Comparison of ENCODE assay signal across 1 cellular context in the genomic region with DNA sequence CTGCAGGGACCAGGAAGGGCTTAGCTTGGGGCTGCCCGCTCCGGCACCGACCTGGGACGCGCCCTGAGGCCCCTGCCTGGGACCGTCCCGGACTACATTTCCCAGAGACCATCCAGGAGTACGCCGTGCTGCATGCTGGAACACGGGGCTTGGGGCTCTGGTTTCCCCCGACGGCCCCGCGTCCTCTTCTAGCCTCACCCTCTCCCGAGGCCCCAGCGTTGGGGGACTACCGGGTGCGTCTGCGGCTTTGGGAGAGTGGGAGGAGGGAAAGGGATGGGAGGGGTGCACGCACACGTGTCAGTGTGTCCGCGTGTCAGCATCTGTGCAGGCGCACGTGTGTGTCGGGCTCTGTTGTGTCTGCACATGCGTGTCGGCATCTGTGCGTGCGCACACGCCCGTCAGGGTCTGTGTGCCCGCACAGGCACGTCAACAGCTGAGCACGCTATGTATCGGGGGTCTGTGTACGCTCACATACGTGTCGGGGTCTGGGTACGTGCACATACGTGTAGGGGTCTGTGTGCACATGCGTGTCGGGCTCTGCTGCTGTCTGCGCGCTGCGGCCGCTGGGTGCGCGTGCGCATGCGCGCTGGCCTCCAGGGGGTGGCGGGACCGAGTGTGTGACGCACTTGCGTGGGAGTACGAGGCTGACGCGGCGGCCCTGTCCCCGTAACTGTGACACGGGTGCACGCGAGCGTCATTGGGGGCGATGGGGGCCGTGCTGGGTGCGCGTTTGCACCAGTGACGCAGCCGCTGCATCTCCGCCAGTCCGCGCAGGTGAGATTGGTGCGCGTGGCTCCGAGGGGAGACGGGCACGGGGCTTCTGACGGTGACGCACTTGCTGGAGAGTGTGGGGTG.
TF ChIP-seq lines count a peak whose summit lies in the region.

ZNF331 (plus strand) TSS at position 623 of the 855 bp plus-strand sequence. CDS start 31,232 bp downstream, outside the sequence.

TF ChIP-seq in HepG2, 621 proteins besides CTCF, POLR2A, EP300 and RAD21 (continued from another document and continues in another):
- TF ChIP-seq, protein P1, sequence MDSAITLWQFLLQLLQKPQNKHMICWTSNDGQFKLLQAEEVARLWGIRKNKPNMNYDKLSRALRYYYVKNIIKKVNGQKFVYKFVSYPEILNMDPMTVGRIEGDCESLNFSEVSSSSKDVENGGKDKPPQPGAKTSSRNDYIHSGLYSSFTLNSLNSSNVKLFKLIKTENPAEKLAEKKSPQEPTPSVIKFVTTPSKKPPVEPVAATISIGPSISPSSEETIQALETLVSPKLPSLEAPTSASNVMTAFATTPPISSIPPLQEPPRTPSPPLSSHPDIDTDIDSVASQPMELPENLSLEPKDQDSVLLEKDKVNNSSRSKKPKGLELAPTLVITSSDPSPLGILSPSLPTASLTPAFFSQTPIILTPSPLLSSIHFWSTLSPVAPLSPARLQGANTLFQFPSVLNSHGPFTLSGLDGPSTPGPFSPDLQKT (CRISPR knock-in tag; IDR thresholded peaks at IDR 0.05; ENCODE audit: borderline replicate concordance), result no peak
- no peak for TF ChIP-seq HMG20A (CRISPR knock-in tag; IDR thresholded peaks at IDR 0.05; ENCODE audit: borderline replicate concordance)
- no peak for TF ChIP-seq RXRB (CRISPR knock-in tag; IDR thresholded peaks at IDR 0.05; ENCODE audit: borderline replicate concordance)
- no peak for TF ChIP-seq ZNF737 (CRISPR knock-in tag; IDR thresholded peaks at IDR 0.05; ENCODE audit: borderline replicate concordance)
- no peak for TF ChIP-seq ZNF33B (CRISPR knock-in tag; IDR thresholded peaks at IDR 0.05)
- 0 out of 2 replicates have a peak, but pooled peaks have one; percentile 57 for TF ChIP-seq MEF2D (CRISPR knock-in tag; IDR thresholded peaks at IDR 0.05)
- no peak for TF ChIP-seq ZNF205 (CRISPR knock-in tag; IDR thresholded peaks at IDR 0.05)
- no peak for TF ChIP-seq SIX4 (CRISPR knock-in tag; IDR thresholded peaks at IDR 0.05)
- TF ChIP-seq, protein P2, sequence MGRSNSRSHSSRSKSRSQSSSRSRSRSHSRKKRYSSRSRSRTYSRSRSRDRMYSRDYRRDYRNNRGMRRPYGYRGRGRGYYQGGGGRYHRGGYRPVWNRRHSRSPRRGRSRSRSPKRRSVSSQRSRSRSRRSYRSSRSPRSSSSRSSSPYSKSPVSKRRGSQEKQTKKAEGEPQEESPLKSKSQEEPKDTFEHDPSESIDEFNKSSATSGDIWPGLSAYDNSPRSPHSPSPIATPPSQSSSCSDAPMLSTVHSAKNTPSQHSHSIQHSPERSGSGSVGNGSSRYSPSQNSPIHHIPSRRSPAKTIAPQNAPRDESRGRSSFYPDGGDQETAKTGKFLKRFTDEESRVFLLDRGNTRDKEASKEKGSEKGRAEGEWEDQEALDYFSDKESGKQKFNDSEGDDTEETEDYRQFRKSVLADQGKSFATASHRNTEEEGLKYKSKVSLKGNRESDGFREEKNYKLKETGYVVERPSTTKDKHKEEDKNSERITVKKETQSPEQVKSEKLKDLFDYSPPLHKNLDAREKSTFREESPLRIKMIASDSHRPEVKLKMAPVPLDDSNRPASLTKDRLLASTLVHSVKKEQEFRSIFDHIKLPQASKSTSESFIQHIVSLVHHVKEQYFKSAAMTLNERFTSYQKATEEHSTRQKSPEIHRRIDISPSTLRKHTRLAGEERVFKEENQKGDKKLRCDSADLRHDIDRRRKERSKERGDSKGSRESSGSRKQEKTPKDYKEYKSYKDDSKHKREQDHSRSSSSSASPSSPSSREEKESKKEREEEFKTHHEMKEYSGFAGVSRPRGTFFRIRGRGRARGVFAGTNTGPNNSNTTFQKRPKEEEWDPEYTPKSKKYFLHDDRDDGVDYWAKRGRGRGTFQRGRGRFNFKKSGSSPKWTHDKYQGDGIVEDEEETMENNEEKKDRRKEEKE (IDR thresholded peaks at IDR 0.05), result no peak
- TF ChIP-seq FOXM1 (CRISPR knock-in tag; IDR thresholded peaks at IDR 0.05), result 0 out of 2 replicates have a peak, but pooled peaks have one; percentile 9
- TF ChIP-seq ZNF124 (CRISPR knock-in tag; IDR thresholded peaks at IDR 0.05), result no peak; the same call in 1 of the 2 replicates
- no peak for TF ChIP-seq REXO4 (CRISPR knock-in tag; IDR thresholded peaks at IDR 0.05; ENCODE audit: borderline replicate concordance)
- TF ChIP-seq ZSCAN31 (CRISPR knock-in tag; IDR thresholded peaks at IDR 0.05; ENCODE audit: low read depth), result no peak
- TF ChIP-seq, protein P3, sequence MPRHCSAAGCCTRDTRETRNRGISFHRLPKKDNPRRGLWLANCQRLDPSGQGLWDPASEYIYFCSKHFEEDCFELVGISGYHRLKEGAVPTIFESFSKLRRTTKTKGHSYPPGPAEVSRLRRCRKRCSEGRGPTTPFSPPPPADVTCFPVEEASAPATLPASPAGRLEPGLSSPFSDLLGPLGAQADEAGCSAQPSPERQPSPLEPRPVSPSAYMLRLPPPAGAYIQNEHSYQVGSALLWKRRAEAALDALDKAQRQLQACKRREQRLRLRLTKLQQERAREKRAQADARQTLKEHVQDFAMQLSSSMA (CRISPR knock-in tag; IDR thresholded peaks at IDR 0.05), result peak; percentile 65; the same call in 1 of the 2 replicates
- TF ChIP-seq, protein P4, sequence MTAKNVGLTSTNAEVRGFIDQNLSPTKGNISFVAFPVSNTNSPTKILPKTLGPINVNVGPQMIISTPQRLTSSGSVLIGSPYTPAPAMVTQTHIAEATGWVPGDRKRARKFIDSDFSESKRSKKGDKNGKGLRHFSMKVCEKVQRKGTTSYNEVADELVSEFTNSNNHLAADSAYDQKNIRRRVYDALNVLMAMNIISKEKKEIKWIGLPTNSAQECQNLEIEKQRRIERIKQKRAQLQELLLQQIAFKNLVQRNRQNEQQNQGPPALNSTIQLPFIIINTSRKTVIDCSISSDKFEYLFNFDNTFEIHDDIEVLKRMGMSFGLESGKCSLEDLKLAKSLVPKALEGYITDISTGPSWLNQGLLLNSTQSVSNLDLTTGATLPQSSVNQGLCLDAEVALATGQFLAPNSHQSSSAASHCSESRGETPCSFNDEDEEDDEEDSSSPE (CRISPR knock-in tag; IDR thresholded peaks at IDR 0.05), result 0 out of 2 replicates have a peak, but pooled peaks have one; percentile 12
- no peak for TF ChIP-seq CBX1 (IDR thresholded peaks at IDR 0.05; ENCODE audit: low read depth)
- TF ChIP-seq ZNF766 (CRISPR knock-in tag; IDR thresholded peaks at IDR 0.05; ENCODE audit: borderline replicate concordance), result no peak
- TF ChIP-seq MYPOP (CRISPR knock-in tag; IDR thresholded peaks at IDR 0.05), result no peak
- TF ChIP-seq ZFP1 (CRISPR knock-in tag; IDR thresholded peaks at IDR 0.05), result no peak
- TF ChIP-seq, protein P5, sequence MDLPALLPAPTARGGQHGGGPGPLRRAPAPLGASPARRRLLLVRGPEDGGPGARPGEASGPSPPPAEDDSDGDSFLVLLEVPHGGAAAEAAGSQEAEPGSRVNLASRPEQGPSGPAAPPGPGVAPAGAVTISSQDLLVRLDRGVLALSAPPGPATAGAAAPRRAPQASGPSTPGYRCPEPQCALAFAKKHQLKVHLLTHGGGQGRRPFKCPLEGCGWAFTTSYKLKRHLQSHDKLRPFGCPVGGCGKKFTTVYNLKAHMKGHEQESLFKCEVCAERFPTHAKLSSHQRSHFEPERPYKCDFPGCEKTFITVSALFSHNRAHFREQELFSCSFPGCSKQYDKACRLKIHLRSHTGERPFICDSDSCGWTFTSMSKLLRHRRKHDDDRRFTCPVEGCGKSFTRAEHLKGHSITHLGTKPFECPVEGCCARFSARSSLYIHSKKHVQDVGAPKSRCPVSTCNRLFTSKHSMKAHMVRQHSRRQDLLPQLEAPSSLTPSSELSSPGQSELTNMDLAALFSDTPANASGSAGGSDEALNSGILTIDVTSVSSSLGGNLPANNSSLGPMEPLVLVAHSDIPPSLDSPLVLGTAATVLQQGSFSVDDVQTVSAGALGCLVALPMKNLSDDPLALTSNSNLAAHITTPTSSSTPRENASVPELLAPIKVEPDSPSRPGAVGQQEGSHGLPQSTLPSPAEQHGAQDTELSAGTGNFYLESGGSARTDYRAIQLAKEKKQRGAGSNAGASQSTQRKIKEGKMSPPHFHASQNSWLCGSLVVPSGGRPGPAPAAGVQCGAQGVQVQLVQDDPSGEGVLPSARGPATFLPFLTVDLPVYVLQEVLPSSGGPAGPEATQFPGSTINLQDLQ (CRISPR knock-in tag; IDR thresholded peaks at IDR 0.05), result peak; percentile 80; the same call in 1 of the 2 replicates
- no peak for TF ChIP-seq SMAD9 (CRISPR knock-in tag; IDR thresholded peaks at IDR 0.05)
- no peak for TF ChIP-seq RFXANK (CRISPR knock-in tag; IDR thresholded peaks at IDR 0.05)
- TF ChIP-seq IKZF1 (IDR thresholded peaks at IDR 0.05), result no peak
- no peak for TF ChIP-seq FUBP1 (CRISPR knock-in tag; IDR thresholded peaks at IDR 0.05; ENCODE audit: borderline replicate concordance)
- TF ChIP-seq SMARCE1 (IDR thresholded peaks at IDR 0.05; ENCODE audit: borderline replicate concordance), result no peak
- TF ChIP-seq ARNT (IDR thresholded peaks at IDR 0.05), result no peak
- TF ChIP-seq ZNF510 (CRISPR knock-in tag; IDR thresholded peaks at IDR 0.05; ENCODE audit: low read depth), result no peak
- no peak for TF ChIP-seq ZKSCAN5 (CRISPR knock-in tag; IDR thresholded peaks at IDR 0.05)
- TF ChIP-seq, protein P6, sequence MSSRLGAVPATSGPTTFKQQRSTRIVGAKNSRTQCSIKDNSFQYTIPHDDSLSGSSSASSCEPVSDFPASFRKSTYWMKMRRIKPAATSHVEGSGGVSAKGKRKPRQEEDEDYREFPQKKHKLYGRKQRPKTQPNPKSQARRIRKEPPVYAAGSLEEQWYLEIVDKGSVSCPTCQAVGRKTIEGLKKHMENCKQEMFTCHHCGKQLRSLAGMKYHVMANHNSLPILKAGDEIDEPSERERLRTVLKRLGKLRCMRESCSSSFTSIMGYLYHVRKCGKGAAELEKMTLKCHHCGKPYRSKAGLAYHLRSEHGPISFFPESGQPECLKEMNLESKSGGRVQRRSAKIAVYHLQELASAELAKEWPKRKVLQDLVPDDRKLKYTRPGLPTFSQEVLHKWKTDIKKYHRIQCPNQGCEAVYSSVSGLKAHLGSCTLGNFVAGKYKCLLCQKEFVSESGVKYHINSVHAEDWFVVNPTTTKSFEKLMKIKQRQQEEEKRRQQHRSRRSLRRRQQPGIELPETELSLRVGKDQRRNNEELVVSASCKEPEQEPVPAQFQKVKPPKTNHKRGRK (CRISPR knock-in tag; IDR thresholded peaks at IDR 0.05), result no peak
- TF ChIP-seq, protein P7, sequence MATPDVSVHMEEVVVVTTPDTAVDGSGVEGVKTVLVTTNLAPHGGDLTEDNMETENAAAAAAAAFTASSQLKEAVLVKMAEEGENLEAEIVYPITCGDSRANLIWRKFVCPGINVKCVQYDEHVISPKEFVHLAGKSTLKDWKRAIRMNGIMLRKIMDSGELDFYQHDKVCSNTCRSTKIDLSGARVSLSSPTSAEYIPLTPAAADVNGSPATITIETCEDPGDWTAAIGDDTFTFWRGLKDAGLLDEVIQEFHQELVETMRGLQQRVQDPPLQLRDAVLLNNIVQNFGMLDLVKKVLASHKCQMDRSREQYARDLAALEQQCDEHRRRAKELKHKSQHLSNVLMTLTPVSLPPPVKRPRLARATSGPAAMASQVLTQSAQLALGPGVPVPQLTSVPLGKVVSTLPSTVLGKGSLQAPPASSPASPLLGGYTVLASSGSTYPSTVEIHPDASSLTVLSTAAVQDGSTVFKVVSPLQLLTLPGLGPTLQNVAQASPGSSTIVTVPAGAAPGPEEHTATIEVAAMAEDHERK (CRISPR knock-in tag; IDR thresholded peaks at IDR 0.05; ENCODE audit: low read depth), result no peak
- TF ChIP-seq ZNF777 (CRISPR knock-in tag; IDR thresholded peaks at IDR 0.05), result peak; percentile 93
- peak; percentile 66; the same call in 1 of the 2 replicates for TF ChIP-seq ZNF274 (CRISPR knock-in tag; IDR thresholded peaks at IDR 0.05)
- TF ChIP-seq RFX5 (IDR thresholded peaks at IDR 0.05; ENCODE audit: low read depth, low read length), result no peak
- no peak; the same call in 1 of the 2 replicates for TF ChIP-seq ZNF83 (CRISPR knock-in tag; IDR thresholded peaks at IDR 0.05; ENCODE audit: borderline replicate concordance)
- TF ChIP-seq, protein P8, sequence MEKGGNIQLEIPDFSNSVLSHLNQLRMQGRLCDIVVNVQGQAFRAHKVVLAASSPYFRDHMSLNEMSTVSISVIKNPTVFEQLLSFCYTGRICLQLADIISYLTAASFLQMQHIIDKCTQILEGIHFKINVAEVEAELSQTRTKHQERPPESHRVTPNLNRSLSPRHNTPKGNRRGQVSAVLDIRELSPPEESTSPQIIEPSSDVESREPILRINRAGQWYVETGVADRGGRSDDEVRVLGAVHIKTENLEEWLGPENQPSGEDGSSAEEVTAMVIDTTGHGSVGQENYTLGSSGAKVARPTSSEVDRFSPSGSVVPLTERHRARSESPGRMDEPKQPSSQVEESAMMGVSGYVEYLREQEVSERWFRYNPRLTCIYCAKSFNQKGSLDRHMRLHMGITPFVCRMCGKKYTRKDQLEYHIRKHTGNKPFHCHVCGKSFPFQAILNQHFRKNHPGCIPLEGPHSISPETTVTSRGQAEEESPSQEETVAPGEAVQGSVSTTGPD (CRISPR knock-in tag; IDR thresholded peaks at IDR 0.05), result no peak
- TF ChIP-seq, protein P9, sequence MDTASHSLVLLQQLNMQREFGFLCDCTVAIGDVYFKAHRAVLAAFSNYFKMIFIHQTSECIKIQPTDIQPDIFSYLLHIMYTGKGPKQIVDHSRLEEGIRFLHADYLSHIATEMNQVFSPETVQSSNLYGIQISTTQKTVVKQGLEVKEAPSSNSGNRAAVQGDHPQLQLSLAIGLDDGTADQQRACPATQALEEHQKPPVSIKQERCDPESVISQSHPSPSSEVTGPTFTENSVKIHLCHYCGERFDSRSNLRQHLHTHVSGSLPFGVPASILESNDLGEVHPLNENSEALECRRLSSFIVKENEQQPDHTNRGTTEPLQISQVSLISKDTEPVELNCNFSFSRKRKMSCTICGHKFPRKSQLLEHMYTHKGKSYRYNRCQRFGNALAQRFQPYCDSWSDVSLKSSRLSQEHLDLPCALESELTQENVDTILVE (CRISPR knock-in tag; IDR thresholded peaks at IDR 0.05), result no peak
